ENCODE assay signal across 1 cellular context in the genomic region with DNA sequence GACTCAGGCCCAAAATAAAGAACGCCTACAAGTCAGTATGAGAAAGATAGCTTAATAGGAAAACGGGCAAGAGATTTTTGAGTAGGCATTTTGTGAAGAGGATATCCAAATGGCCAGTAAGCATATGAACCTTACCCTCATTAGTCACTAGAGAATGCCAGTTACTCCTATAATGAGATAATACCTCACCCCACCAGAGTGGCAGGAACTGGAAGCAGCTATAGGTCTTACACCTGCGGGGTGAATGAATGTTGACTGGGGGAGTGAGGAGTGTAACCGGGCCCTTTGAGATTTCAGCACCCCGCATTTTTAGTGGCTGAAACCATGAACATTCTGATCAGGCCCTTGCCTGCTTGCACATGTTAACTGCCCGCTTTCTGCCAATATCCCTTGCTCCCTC.
TF ChIP-seq lines count a peak whose summit lies in the region.

No MANE protein-coding gene starts in this region.

TF ChIP-seq in GM12878, 131 proteins besides CTCF, POLR2A, EP300 and RAD21 (continued from another document):
- TF ChIP-seq PAX8 (IDR thresholded peaks at IDR 0.05) (no peak), SMAD1 (IDR thresholded peaks at IDR 0.05; ENCODE audit: low read depth, partially characterized antibody) (no peak), HCFC1 (IDR thresholded peaks at IDR 0.05; ENCODE audit: low read length) (no peak), CBX3 (IDR thresholded peaks at IDR 0.05; ENCODE audit: borderline replicate concordance, low read depth) (no peak), ASH2L (IDR thresholded peaks at IDR 0.05; ENCODE audit: borderline replicate concordance, low read depth) (no peak), KDM1A (IDR thresholded peaks at IDR 0.05; ENCODE audit: borderline replicate concordance) (no peak), STAT1 (conservative IDR thresholded peaks at IDR 0.05) (no peak), IKZF1 (conservative IDR thresholded peaks at IDR 0.05) (no peak), BHLHE40 (IDR thresholded peaks at IDR 0.05; ENCODE audit: borderline replicate concordance in 1 of 2, low read depth in 2 of 2, low read length in 1 of 2) (no peak), CHD1 (IDR thresholded peaks at IDR 0.05; ENCODE audit: low read depth, low read length) (no peak), POU2F2 (IDR thresholded peaks at IDR 0.05; ENCODE audit: borderline replicate concordance, low read depth, low read length) (no peak), IKZF2 (IDR thresholded peaks at IDR 0.05) (no peak), SIN3A (IDR thresholded peaks at IDR 0.05; ENCODE audit: low read depth, low read length) (no peak), HDGF (IDR thresholded peaks at IDR 0.05) (no peak), YY1 (IDR thresholded peaks at IDR 0.05; ENCODE audit: low read depth, low read length) (no peak), SMAD5 (IDR thresholded peaks at IDR 0.05; ENCODE audit: low read depth) (no peak)
- TF ChIP-seq, protein P1, sequence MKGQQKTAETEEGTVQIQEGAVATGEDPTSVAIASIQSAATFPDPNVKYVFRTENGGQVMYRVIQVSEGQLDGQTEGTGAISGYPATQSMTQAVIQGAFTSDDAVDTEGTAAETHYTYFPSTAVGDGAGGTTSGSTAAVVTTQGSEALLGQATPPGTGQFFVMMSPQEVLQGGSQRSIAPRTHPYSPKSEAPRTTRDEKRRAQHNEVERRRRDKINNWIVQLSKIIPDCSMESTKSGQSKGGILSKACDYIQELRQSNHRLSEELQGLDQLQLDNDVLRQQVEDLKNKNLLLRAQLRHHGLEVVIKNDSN (IDR thresholded peaks at IDR 0.05; ENCODE audit: borderline replicate concordance, extremely low read length, insufficient read depth, low read depth, low read length), result no peak
- TF ChIP-seq, protein P2, sequence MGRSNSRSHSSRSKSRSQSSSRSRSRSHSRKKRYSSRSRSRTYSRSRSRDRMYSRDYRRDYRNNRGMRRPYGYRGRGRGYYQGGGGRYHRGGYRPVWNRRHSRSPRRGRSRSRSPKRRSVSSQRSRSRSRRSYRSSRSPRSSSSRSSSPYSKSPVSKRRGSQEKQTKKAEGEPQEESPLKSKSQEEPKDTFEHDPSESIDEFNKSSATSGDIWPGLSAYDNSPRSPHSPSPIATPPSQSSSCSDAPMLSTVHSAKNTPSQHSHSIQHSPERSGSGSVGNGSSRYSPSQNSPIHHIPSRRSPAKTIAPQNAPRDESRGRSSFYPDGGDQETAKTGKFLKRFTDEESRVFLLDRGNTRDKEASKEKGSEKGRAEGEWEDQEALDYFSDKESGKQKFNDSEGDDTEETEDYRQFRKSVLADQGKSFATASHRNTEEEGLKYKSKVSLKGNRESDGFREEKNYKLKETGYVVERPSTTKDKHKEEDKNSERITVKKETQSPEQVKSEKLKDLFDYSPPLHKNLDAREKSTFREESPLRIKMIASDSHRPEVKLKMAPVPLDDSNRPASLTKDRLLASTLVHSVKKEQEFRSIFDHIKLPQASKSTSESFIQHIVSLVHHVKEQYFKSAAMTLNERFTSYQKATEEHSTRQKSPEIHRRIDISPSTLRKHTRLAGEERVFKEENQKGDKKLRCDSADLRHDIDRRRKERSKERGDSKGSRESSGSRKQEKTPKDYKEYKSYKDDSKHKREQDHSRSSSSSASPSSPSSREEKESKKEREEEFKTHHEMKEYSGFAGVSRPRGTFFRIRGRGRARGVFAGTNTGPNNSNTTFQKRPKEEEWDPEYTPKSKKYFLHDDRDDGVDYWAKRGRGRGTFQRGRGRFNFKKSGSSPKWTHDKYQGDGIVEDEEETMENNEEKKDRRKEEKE (IDR thresholded peaks at IDR 0.05), result no peak
